ENCODE assay signal across 23 cellular contexts in genomic region chr9:93026640-93027039, GRCh38. TPM values are rescaled to one million over a fixed set of nuclear protein-coding genes. Genes with fewer than 3 reads are reported as not detected.
DNase-seq lines count a peak whose midpoint lies in the region; TF ChIP-seq lines count a peak whose summit lies in the region.
"Had no signal": no experiment of that assay in that cellular context is flagged by ENCODE, and none has a peak within 500 bp of the region (broad histone marks: within the 10 kb centered on the region; RNA-seq: fewer than 3 reads in every experiment).

No MANE protein-coding gene starts in this region.

- no peak overlapping the region for H3K4me3 Mint-ChIP-seq in T-helper 2 cell treated with Interferon-gamma antibody and Interleukin-4, amounts not matched to agents 5 μg/mL and 100 μg/mL, for 36 hours
- no peak overlapping the region for H3K4me3 Mint-ChIP-seq in activated CD4-positive, alpha-beta memory T cell treated with anti-CD3 and anti-CD28 coated beads, Interleukin-2, amount 10 ng/mL, durations not matched to agents 7 days and 5 days
- no peak overlapping the region for H3K4me3 Mint-ChIP-seq in immature natural killer cell

- no peak for TF ChIP-seq CTCF in transverse colon (IDR thresholded peaks at IDR 0.05)

- no peak for TF ChIP-seq POLR2A in transverse colon (IDR thresholded peaks at IDR 0.05)

- peaks cover 54% of the 10 kb centered on the region for H3K4me1 Mint-ChIP-seq in T-helper 2 cell treated with Interferon-gamma antibody and Interleukin-4, amounts not matched to agents 5 μg/mL and 100 μg/mL, for 36 hours (ENCODE audit: low read depth)
- H3K4me1 Mint-ChIP-seq in activated CD4-positive, alpha-beta memory T cell treated with anti-CD3 and anti-CD28 coated beads, Interleukin-2, amount 10 ng/mL, durations not matched to agents 7 days and 5 days, result peaks cover 66% of the 10 kb centered on the region
- peaks cover 57 to 61% of the 10 kb centered on the region in 2 donors for H3K4me1 Mint-ChIP-seq in immature natural killer cell

- H3K4me2 ChIP-seq in BLaER1, result peak overlapping the region; percentile 89

- no peaks in the 10 kb centered on the region for H3K9me3 Mint-ChIP-seq in T-helper 2 cell treated with Interferon-gamma antibody and Interleukin-4, amounts not matched to agents 5 μg/mL and 100 μg/mL, for 36 hours
- H3K9me3 Mint-ChIP-seq in activated CD4-positive, alpha-beta memory T cell treated with anti-CD3 and anti-CD28 coated beads, Interleukin-2, amount 10 ng/mL, durations not matched to agents 7 days and 5 days, result no peaks in the 10 kb centered on the region
- no peaks in the 10 kb centered on the region for H3K9me3 Mint-ChIP-seq in immature natural killer cell

- H3K27me3 ChIP-seq in BLaER1, result no peaks in the 10 kb centered on the region
- H3K27me3 ChIP-seq in transverse colon, result no peaks in the 10 kb centered on the region

- peak overlapping the region; percentile 93 for H3K27ac Mint-ChIP-seq in T-helper 2 cell treated with Interferon-gamma antibody and Interleukin-4, amounts not matched to agents 5 μg/mL and 100 μg/mL, for 36 hours
- peak overlapping the region; percentile 90 for H3K27ac Mint-ChIP-seq in activated CD4-positive, alpha-beta memory T cell treated with anti-CD3 and anti-CD28 coated beads, Interleukin-2, amount 10 ng/mL, durations not matched to agents 7 days and 5 days
- H3K27ac Mint-ChIP-seq in immature natural killer cell, result peak overlapping the region in 5 of 6 donors; percentile 42 to 93 (median 88)

- H3K9ac ChIP-seq in BLaER1, result no peak overlapping the region
- H3K9ac ChIP-seq: GM23248 had no signal

- intact Hi-C loops in transverse colon (cut with DNase I; ENCODE audit: low total_unique reads), result no loop called here

- H3K27ac ChIP-seq in BLaER1 (peak overlapping the region; percentile 52; the same call in 1 of the 2 replicates), transverse colon (no peak overlapping the region)
- H3K27ac ChIP-seq: GM23248, lower lobe of right lung had no signal

- peaks cover 95% of the 10 kb centered on the region for H3K4me1 ChIP-seq in BLaER1
- no peaks in the 10 kb centered on the region for H3K4me1 ChIP-seq in transverse colon

- H3K4me3 ChIP-seq in BLaER1, result no peak overlapping the region
- no peak overlapping the region for H3K4me3 ChIP-seq in transverse colon
- H3K4me3 ChIP-seq: GM23248, lower lobe of right lung had no signal

- 98% methylated on average over 7 of the region's 7 CpGs; no CpG with 5 or more reads in 1 of the 2 donors for WGBS in transverse colon (ENCODE audit: low coverage in 1 of 2), 2 donors

- POLR2A ChIA-PET in activated CD4-positive, alpha-beta memory T cell treated with anti-CD3 and anti-CD28 coated beads, Interleukin-2, amount 10 ng/mL, durations not matched to agents 7 days and 5 days (lab: Charles Lee), result interaction anchor here (1.0 to 2.2 kb wide), 4 partner anchors 13 to 69 kb away, joined by 3 to 7 read pairs (median 6); no protein-coding TSS in a partner anchor

- H3K36me3 ChIP-seq in BLaER1 (peaks cover 78% of the 10 kb centered on the region), transverse colon (no peaks in the 10 kb centered on the region)

- peaks cover 62% of the 10 kb centered on the region for H3K36me3 Mint-ChIP-seq in T-helper 2 cell treated with Interferon-gamma antibody and Interleukin-4, amounts not matched to agents 5 μg/mL and 100 μg/mL, for 36 hours (ENCODE audit: low read depth)
- H3K36me3 Mint-ChIP-seq in activated CD4-positive, alpha-beta memory T cell treated with anti-CD3 and anti-CD28 coated beads, Interleukin-2, amount 10 ng/mL, durations not matched to agents 7 days and 5 days (ENCODE audit: low read depth), result peaks cover 76% of the 10 kb centered on the region
- peaks cover 13 to 32% (median 23%) of the 10 kb centered on the region in 3 donors for H3K36me3 Mint-ChIP-seq in immature natural killer cell

- no peaks in the 10 kb centered on the region for H3K27me3 Mint-ChIP-seq in T-helper 2 cell treated with Interferon-gamma antibody and Interleukin-4, amounts not matched to agents 5 μg/mL and 100 μg/mL, for 36 hours (ENCODE audit: low read depth)
- H3K27me3 Mint-ChIP-seq in activated CD4-positive, alpha-beta memory T cell treated with anti-CD3 and anti-CD28 coated beads, Interleukin-2, amount 10 ng/mL, durations not matched to agents 7 days and 5 days, result no peaks in the 10 kb centered on the region
- peaks cover 0 to 23% (median 2%) of the 10 kb centered on the region in 3 donors for H3K27me3 Mint-ChIP-seq in immature natural killer cell (ENCODE audit: low read depth in 3 of 3)

- TF ChIP-seq EP300 in transverse colon (IDR thresholded peaks at IDR 0.05; ENCODE audit: low read depth), result no peak

- no peaks in the 10 kb centered on the region for H3K9me3 ChIP-seq in BLaER1
- no peaks in the 10 kb centered on the region for H3K9me3 ChIP-seq in transverse colon
- H3K9me3 ChIP-seq: lower lobe of right lung had no signal

- DNase-seq in T-helper 2 cell treated with Interferon-gamma antibody and Interleukin-4, amounts not matched to agents 5 μg/mL and 100 μg/mL, for 36 hours (ENCODE audit: low spot score), result no peak
- no peak for DNase-seq in T-helper 2 cell
- DNase-seq in activated CD4-positive, alpha-beta memory T cell treated with anti-CD3 and anti-CD28 coated beads, Interleukin-2, amount 10 ng/mL, durations not matched to agents 7 days and 5 days, result no peak
- DNase-seq in immature natural killer cell, result no peak
- DNase-seq in epidermal melanocyte (ENCODE audit: insufficient read length, low spot score), result no peak
- no peak for DNase-seq in glomerular visceral epithelial cell (ENCODE audit: extremely low spot score)
- DNase-seq in transverse colon, result no peak
- DNase-seq: 8988T; activated CD4-positive, CD25-positive, alpha-beta regulatory T cell treated with anti-CD3 and anti-CD28 coated beads, Interleukin-2, amount 50 U/mL, for 72 hours; AML-193; cerebellar nuclear complex; GM23248; islet precursor cell; lower lobe of right lung; NCI-H1930; NCI-H2227 treated with DMSO at 0.1 percent for 48 hours; NCI-H748 treated with DMSO at 0.1 percent for 48 hours; retina; stimulated activated CD4-positive, alpha-beta T cell treated with anti-CD3 and anti-CD28 coated beads, Interleukin-4, amount 100 ng/mL, for 24 hours; trophoblast cell had no signal

- in situ Hi-C loops in transverse colon (cut with MboI; ENCODE audit: low pct_ligation_motif_present in 1 of 4, low pct_unique_long_range_greater_than_20kb in 1 of 4, low sequenced_read_pairs in 3 of 4), result no loop called here

- H4K20me1 ChIP-seq in BLaER1, result peaks cover 8% of the 10 kb centered on the region; the same call in 1 of the 2 replicates

- CTCF ChIA-PET in activated CD4-positive, alpha-beta memory T cell treated with anti-CD3 and anti-CD28 coated beads, Interleukin-2, amount 10 ng/mL, durations not matched to agents 7 days and 5 days (lab: Charles Lee), result interaction anchor here (0.5 to 2.6 kb wide), 4 partner anchors 38 to 115 kb away, joined by 4 to 15 read pairs (median 6); no protein-coding TSS in a partner anchor

RNA-seq across cellular contexts. Expression of gene SUSD3, which starts 31.9 kb away (rescaled TPM):
- total RNA-seq in activated CD4-positive, alpha-beta memory T cell treated with anti-CD3 and anti-CD28 coated beads, Interleukin-2, amount 10 ng/mL, durations not matched to agents 7 days and 5 days, result 10 to 100 TPM; 69.6 to 71.4 TPM
- 1 to 10 TPM in 2 of 3 donors, not detected in 1; 3.5 to 5.2 TPM for polyA plus RNA-seq in immature natural killer cell
- 1 to 10 TPM in 2 of 4 donors, not detected in 2; 1.9 to 2.7 TPM for total RNA-seq in transverse colon
- total RNA-seq: LHCN-M2, osteocyte had no signal
- polyA plus RNA-seq: GM23248 had no signal

Comparison
In these comparisons a context has a peak if more than half of its experiments do, and no peak if none do; other contexts are left out.
1. RNA of gene SUSD3, which starts 31.9 kb away (total RNA-seq): 69.6 to 71.4 TPM in activated CD4-positive, alpha-beta memory T cell treated with anti-CD3 and anti-CD28 coated beads, Interleukin-2, amount 10 ng/mL, durations not matched to agents 7 days and 5 days; 1.9 to 2.7 TPM in transverse colon; every median in the first group is over 10 times any median in the second.
2. Peak in every context shown above with its lines, with median percentiles within 50 percentile points of each other: H3K27ac Mint-ChIP-seq.